In the genomic region with DNA sequence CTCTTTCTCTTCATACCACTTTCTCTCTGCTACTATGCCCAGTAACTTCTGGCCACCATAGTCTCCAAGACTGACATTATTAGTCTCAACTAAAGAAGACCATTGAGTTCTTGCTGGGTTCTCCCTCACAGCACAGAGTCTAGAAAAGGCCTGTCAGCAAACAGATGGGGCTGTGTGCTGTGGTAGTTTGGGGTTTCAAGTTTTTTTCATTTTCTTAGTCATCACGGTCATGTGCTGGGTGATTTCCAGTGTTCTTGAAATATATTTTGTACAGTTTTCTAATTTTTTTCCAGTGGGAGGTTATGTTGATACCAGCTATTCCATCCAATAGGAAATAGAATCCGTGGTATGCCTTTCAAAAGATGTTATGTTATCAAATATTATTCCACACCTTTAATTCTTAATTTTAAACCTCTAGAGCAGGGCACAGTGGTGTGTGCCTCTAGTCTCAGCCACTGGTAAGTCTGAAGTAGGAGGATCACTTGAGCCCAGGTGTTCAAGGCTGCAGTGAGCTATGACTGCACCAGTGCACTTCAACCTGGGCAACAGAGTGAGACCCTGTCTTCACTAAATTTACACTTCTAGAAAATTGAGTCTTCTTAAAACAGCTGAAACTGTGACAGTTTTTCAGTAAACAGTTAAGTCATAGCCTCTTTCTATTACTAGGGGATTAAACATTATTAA, we compare ENCODE assay signal across 13 cellular contexts. TPM values are rescaled to one million over a fixed set of nuclear protein-coding genes. Genes with fewer than 3 reads are reported as not detected.
DNase-seq lines count a peak whose midpoint lies in the region; ATAC-seq lines count a peak whose summit lies in the region.
"Had no signal": no experiment of that assay in that cellular context is flagged by ENCODE, and none has a peak within 500 bp of the region (broad histone marks: within the 10 kb centered on the region; RNA-seq: fewer than 3 reads in every experiment).

No MANE protein-coding gene starts in this region.

- ATAC-seq in GM19438 (IDR thresholded peaks at IDR 0.05; ENCODE audit: low read depth, unreplicated experiment) (peak; percentile 67), HG02840 (IDR thresholded peaks at IDR 0.05; ENCODE audit: low FRiP score, unreplicated experiment) (peak; percentile 72), HG03558 (IDR thresholded peaks at IDR 0.05; ENCODE audit: extremely low read depth, unreplicated experiment) (peak; percentile 87)
- ATAC-seq: gastroesophageal sphincter, upper lobe of right lung had no signal

- DNase-seq in Daoy (ENCODE audit: low read depth) (peak; percentile 3), DMS79 (lab: John Stamatoyannopoulos, UW) (no peak), DMS114 treated with DMSO at 0.1 percent for 48 hours (lab: John Stamatoyannopoulos, UW; ENCODE audit: unreplicated experiment) (no peak), SHP77 (lab: John Stamatoyannopoulos, UW) (no peak), NCI-H748 (lab: John Stamatoyannopoulos, UW; ENCODE audit: unreplicated experiment) (no peak)
- DNase-seq: activated CD4-positive, CD25-positive, alpha-beta regulatory T cell; NCI-H187 treated with DMSO at 0.1 percent for 48 hours; posterior cingulate gyrus; upper lobe of right lung had no signal

RNA-seq across cellular contexts. Expression of a gene that starts 8.3 kb away (rescaled TPM):
- total RNA-seq in Daoy (2014; rRNA removed; shearing (Covaris generic)), result not detected in 2 replicates
- total RNA-seq: gastroesophageal sphincter, upper lobe of right lung had no signal

RNA-seq across cellular contexts. Expression of a gene that starts 25.5 kb away (rescaled TPM):
- not detected in 2 replicates for total RNA-seq in Daoy (2014; rRNA removed; shearing (Covaris generic))
- total RNA-seq: gastroesophageal sphincter, upper lobe of right lung had no signal
